Comparison of ENCODE assay signal across 9 cellular contexts in genomic region chr2:131413148-131413747, GRCh38. TPM values are rescaled to one million over a fixed set of nuclear protein-coding genes. Genes with fewer than 3 reads are reported as not detected.
DNase-seq lines count a peak whose midpoint lies in the region; ATAC-seq and TF ChIP-seq lines count a peak whose summit lies in the region.
"Had no signal": no experiment of that assay in that cellular context is flagged by ENCODE, and none has a peak within 500 bp of the region (broad histone marks: within the 10 kb centered on the region; RNA-seq: fewer than 3 reads in every experiment).

No MANE protein-coding gene starts in this region.

- H3K9me2 ChIP-seq in hepatocyte (replicated peaks; ENCODE audit: insufficient read depth): no peaks in the 10 kb centered on the region

- TF ChIP-seq POLR2A in GM18505 (IDR thresholded peaks at IDR 0.05; ENCODE audit: borderline replicate concordance, extremely low read depth, insufficient read depth, insufficient read length): no peak

- H4K20me1 ChIP-seq in hepatocyte (ENCODE audit: insufficient read depth, poor library complexity, severe bottlenecking): no peaks in the 10 kb centered on the region

- 3% methylated on average over 7 of the region's 7 CpGs for WGBS in hepatocyte (ENCODE audit: low lambda C conversion rate, missing lambda C conversion rate)

- no peaks in the 10 kb centered on the region for H3K79me2 ChIP-seq in hepatocyte

- H3K4me1 ChIP-seq in ascending aorta (no peaks in the 10 kb centered on the region), hepatocyte (ENCODE audit: insufficient read depth) (no peaks in the 10 kb centered on the region)

- H3K9me3 Mint-ChIP-seq in CD4-positive, alpha-beta T cell: no peaks in the 10 kb centered on the region

- no peaks in the 10 kb centered on the region for H3K9me3 ChIP-seq in CD4-positive, alpha-beta T cell (ENCODE audit: control insufficient read depth, low read length)
- H3K9me3 ChIP-seq in ascending aorta (no peaks in the 10 kb centered on the region), hepatocyte (ENCODE audit: low read depth) (no peaks in the 10 kb centered on the region)

- DNase-seq in CD4-positive, alpha-beta T cell: no peak
- DNase-seq in NCI-H2196 treated with DMSO at 0.1 percent for 48 hours (lab: John Stamatoyannopoulos, UW; ENCODE audit: unreplicated experiment) (peak; percentile 9), ascending aorta (ENCODE audit: low spot score in 2 of 2) (no peak), hepatocyte (ENCODE audit: low spot score) (peak; percentile 71), smooth muscle cell of the brain vasculature (ENCODE audit: low read depth, low spot score) (peak; percentile 17)
- DNase-seq in effector CD8-positive, alpha-beta T cell (lab: John Stamatoyannopoulos, UW): no peak

- peak overlapping the region; percentile 16 for H2AFZ ChIP-seq in hepatocyte

- POLR2A ChIA-PET in CD4-positive, alpha-beta T cell (lab: Charles Lee): no interaction called here

- no peak overlapping the region for H3K4me3 Mint-ChIP-seq in CD4-positive, alpha-beta T cell

- H3K36me3 Mint-ChIP-seq in CD4-positive, alpha-beta T cell (ENCODE audit: low read depth): no peaks in the 10 kb centered on the region

- intact Hi-C loops in CD4-positive, alpha-beta T cell (cut with DNase I, micrococcal nuclease): loop anchor here (2.0 to 10.0 kb wide), 4 partner anchors 112 to 389 kb away; partner anchors contain the start of gene CCDC74A (in 1 of the 2)
- intact Hi-C loops in ascending aorta (cut with DNase I): no loop called here

- H3K4me3 ChIP-seq in ascending aorta (no peak overlapping the region), hepatocyte (no peak overlapping the region)

- no peak overlapping the region for H3K4me2 ChIP-seq in hepatocyte

- peak; percentile 89 for TF ChIP-seq CTCF in CD4-positive, alpha-beta T cell (IDR thresholded peaks at IDR 0.05)
- TF ChIP-seq CTCF in ascending aorta (IDR thresholded peaks at IDR 0.05): peak; percentile 33 to 66 (median 63)
- peak; percentile 79 for TF ChIP-seq CTCF in hepatocyte (IDR thresholded peaks at IDR 0.05; ENCODE audit: poor library complexity)

- no peak overlapping the region for H3K27ac Mint-ChIP-seq in CD4-positive, alpha-beta T cell

- H3K36me3 ChIP-seq in ascending aorta: no peaks in the 10 kb centered on the region
- H3K36me3 ChIP-seq in hepatocyte (replicated peaks; ENCODE audit: insufficient read depth, low read depth): no peaks in the 10 kb centered on the region

- no peaks in the 10 kb centered on the region for H3K4me1 Mint-ChIP-seq in CD4-positive, alpha-beta T cell (ENCODE audit: low read depth)

- CTCF ChIA-PET in CD4-positive, alpha-beta T cell (lab: Charles Lee): interaction anchor here (0.6 to 1.5 kb wide), 6 partner anchors 8 to 389 kb away, joined by 3 to 8 read pairs (median 4); no protein-coding TSS in a partner anchor

- no peak overlapping the region for H3K27ac ChIP-seq in CD4-positive, alpha-beta T cell (ENCODE audit: low read depth, low read length)
- H3K27ac ChIP-seq in ascending aorta: no peak overlapping the region
- no peak overlapping the region for H3K27ac ChIP-seq in hepatocyte

- peaks cover 16% of the 10 kb centered on the region for H3K27me3 ChIP-seq in CD4-positive, alpha-beta T cell (ENCODE audit: control insufficient read depth, insufficient read depth, low read length)
- H3K27me3 ChIP-seq in ascending aorta (no peaks in the 10 kb centered on the region), hepatocyte (no peaks in the 10 kb centered on the region)

- H3K27me3 Mint-ChIP-seq in CD4-positive, alpha-beta T cell: peaks cover 53% of the 10 kb centered on the region

- peak; percentile 29 for ATAC-seq in CD4-positive, alpha-beta T cell (ENCODE audit: poor library complexity)
- ATAC-seq in GM18505 (IDR thresholded peaks at IDR 0.05; ENCODE audit: unreplicated experiment): peak; percentile 71
- peak; percentile 66 for ATAC-seq in HG03103 (IDR thresholded peaks at IDR 0.05; ENCODE audit: low read depth, unreplicated experiment)

RNA-seq across cellular contexts. Expression of gene RAB6D, which starts 49.3 kb away (rescaled TPM):
- total RNA-seq in CD4-positive, alpha-beta T cell: not detected
- total RNA-seq in ascending aorta (not detected), hepatocyte (3.0 and 3.5 TPM in 2 replicates)
- 1.3 and 1.5 TPM in 2 replicates for polyA plus RNA-seq in hepatocyte
- total RNA-seq: T-helper 1 cell treated with Interleukin-12 subunit alpha and Interleukin-12 subunit beta and Interleukin-4 antibody, amounts not matched to agents 30 ng/mL and 1 ng/mL, for 36 hours had no signal

Comparison
In these comparisons a context has a peak if more than half of its experiments do, and no peak if none do; other contexts are left out.
1. DNase-seq: peak in NCI-H2196 treated with DMSO at 0.1 percent for 48 hours (single experiment), hepatocyte (single experiment) and smooth muscle cell of the brain vasculature (single experiment); none in CD4-positive, alpha-beta T cell (0 of 10), ascending aorta (0 of 2) and effector CD8-positive, alpha-beta T cell (single experiment).
2. Peak in every context shown above with its lines, with median percentiles within 50 percentile points of each other: ATAC-seq and CTCF ChIP-seq.